ENCODE assay signal across 21 cellular contexts in genomic region chr1:226977973-226978344, GRCh38.
"Had no signal": no experiment of that assay in that cellular context is flagged by ENCODE, and none has a peak within 500 bp of the region (broad histone marks: within the 10 kb centered on the region; RNA-seq: fewer than 3 reads in every experiment).

No MANE protein-coding gene starts in this region.

- H3K4me3 ChIP-seq: dorsolateral prefrontal cortex, lung, psoas muscle, skin epidermis, stomach, thoracic aorta, transverse colon had no signal

- H3K27ac Mint-ChIP-seq: immature natural killer cell, nephron had no signal

- H3K9me3 ChIP-seq: psoas muscle, stomach, thoracic aorta, transverse colon had no signal

- H3K4me1 Mint-ChIP-seq: immature natural killer cell had no signal

- DNase-seq: cortex of kidney; dorsolateral prefrontal cortex; effector CD8-positive, alpha-beta T cell; immature natural killer cell; left cardiac atrium; left ventricle myocardium superior; mesenchymal stem cell; naive B cell; retina; stimulated activated CD4-positive, alpha-beta T cell treated with anti-CD3 and anti-CD28 coated beads, Interleukin-2, amount 100 ng/mL, for 24 hours; stimulated activated CD4-positive, alpha-beta T cell treated with anti-CD3 and anti-CD28 coated beads, Interleukin-4, amount 100 ng/mL, for 4 hours; stimulated activated naive CD4-positive, alpha-beta T cell; stomach; transverse colon had no signal

- H3K9me3 Mint-ChIP-seq: immature natural killer cell, naive B cell, nephron had no signal

- H3K4me3 Mint-ChIP-seq: immature natural killer cell, naive B cell, nephron had no signal

- H3K27me3 Mint-ChIP-seq: naive B cell had no signal

- ATAC-seq: esophagus mucosa, left cardiac atrium, left ventricle myocardium superior, psoas muscle, sciatic nerve had no signal

- H3K27ac ChIP-seq: skin epidermis, stomach, thoracic aorta, transverse colon had no signal

- H3K36me3 Mint-ChIP-seq: immature natural killer cell, naive B cell had no signal

- H3K36me3 ChIP-seq: thoracic aorta, transverse colon had no signal

- H3K27me3 ChIP-seq: dorsolateral prefrontal cortex, stomach, transverse colon had no signal
